10 cellular contexts compared by ENCODE assay signal in the genomic region with DNA sequence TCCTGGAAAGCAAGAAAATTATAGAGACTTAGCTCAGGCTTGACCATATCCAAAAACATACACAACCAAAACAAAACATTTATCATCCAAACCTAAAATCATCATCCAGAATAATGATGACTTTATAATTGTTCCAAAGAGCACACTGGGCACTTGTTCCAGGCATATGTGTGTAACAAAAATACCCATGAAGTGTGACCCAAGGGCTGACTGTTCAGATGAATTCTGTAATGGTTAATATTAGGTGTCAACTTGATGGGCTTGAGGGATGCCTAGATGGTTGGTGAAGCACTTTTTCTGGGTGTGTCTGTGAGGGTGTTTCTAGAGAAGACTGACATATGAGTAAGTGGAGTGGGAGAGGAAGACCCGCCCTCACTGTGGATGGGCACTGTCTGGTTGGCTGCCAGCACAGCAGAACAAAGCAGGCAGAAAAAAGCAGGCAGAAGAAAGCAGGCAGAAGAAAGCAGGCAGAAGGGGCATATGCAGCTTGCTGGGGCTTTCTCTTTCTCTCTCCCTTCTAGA. TPM values are rescaled to one million over a fixed set of nuclear protein-coding genes. Genes with fewer than 3 reads are reported as not detected.
DNase-seq lines count a peak whose midpoint lies in the region; ATAC-seq and TF ChIP-seq lines count a peak whose summit lies in the region.
"Had no signal": no experiment of that assay in that cellular context is flagged by ENCODE, and none has a peak within 500 bp of the region (broad histone marks: within the 10 kb centered on the region; RNA-seq: fewer than 3 reads in every experiment).

No MANE protein-coding gene starts in this region.

- TF ChIP-seq CTCF in mucosa of descending colon (IDR thresholded peaks at IDR 0.05) (no peak), esophagus squamous epithelium (IDR thresholded peaks at IDR 0.05) (no peak)

- peaks cover 2% of the 10 kb centered on the region for H3K4me1 Mint-ChIP-seq in activated T-cell treated with anti-CD3 and anti-CD28 coated beads, Interleukin-2, amount 50 U/mL, for 4 hours (ENCODE audit: low read depth)
- H3K4me1 Mint-ChIP-seq: memory B cell had no signal

- no peaks in the 10 kb centered on the region for H3K27me3 ChIP-seq in esophagus squamous epithelium

- peak; percentile 79 to 93 for ATAC-seq in activated T-cell treated with anti-CD3 and anti-CD28 coated beads, Interleukin-2, amount 50 U/mL, for 4 hours
- ATAC-seq in mucosa of descending colon (peak; percentile 21), HG02798 (IDR thresholded peaks at IDR 0.05; ENCODE audit: poor library complexity, unreplicated experiment) (no peak), HG02885 (IDR thresholded peaks at IDR 0.05; ENCODE audit: poor library complexity, unreplicated experiment) (no peak)

- H3K4me3 ChIP-seq in mucosa of descending colon (no peak overlapping the region), esophagus squamous epithelium (no peak overlapping the region)

- intact Hi-C loops in mucosa of descending colon (cut with DNase I, micrococcal nuclease) = no loop called here
- intact Hi-C loops in esophagus squamous epithelium (cut with DNase I) = no loop called here

- H3K9me3 ChIP-seq in mucosa of descending colon (no peaks in the 10 kb centered on the region), esophagus squamous epithelium (no peaks in the 10 kb centered on the region)

- no peaks in the 10 kb centered on the region for H3K36me3 Mint-ChIP-seq in activated T-cell treated with anti-CD3 and anti-CD28 coated beads, Interleukin-2, amount 50 U/mL, for 4 hours (ENCODE audit: insufficient read depth)
- H3K36me3 Mint-ChIP-seq: memory B cell had no signal

- H3K27ac ChIP-seq in esophagus squamous epithelium = peak overlapping the region in 2 of 4 donors; percentile 49 to 71

- H3K4me3 Mint-ChIP-seq in activated T-cell treated with anti-CD3 and anti-CD28 coated beads, Interleukin-2, amount 50 U/mL, for 4 hours = no peak overlapping the region
- H3K4me3 Mint-ChIP-seq: memory B cell had no signal

- H3K4me1 ChIP-seq in mucosa of descending colon (ENCODE audit: low read depth) (no peaks in the 10 kb centered on the region), esophagus squamous epithelium (peaks cover 10 to 47% (median 10%) of the 10 kb centered on the region in 3 donors)

- 20 to 24% methylated on average over 1 of the region's 1 CpG for WGBS in esophagus squamous epithelium, 2 donors

- peaks cover 9% of the 10 kb centered on the region for H3K27me3 Mint-ChIP-seq in activated T-cell treated with anti-CD3 and anti-CD28 coated beads, Interleukin-2, amount 50 U/mL, for 4 hours (ENCODE audit: low read depth)

- peak; percentile 55 for DNase-seq in DMS153 (lab: John Stamatoyannopoulos, UW)
- DNase-seq in NCI-H1092 treated with DMSO at 0.1 percent for 48 hours (lab: John Stamatoyannopoulos, UW) = peak; percentile 78
- DNase-seq in activated T-cell treated with anti-CD3 and anti-CD28 coated beads, Interleukin-2, amount 50 U/mL, for 4 hours = no peak
- no peak for DNase-seq in mucosa of descending colon
- DNase-seq in cerebellum (ENCODE audit: low spot score) = no peak
- no peak for DNase-seq in esophagus squamous epithelium (lab: John Stamatoyannopoulos, UW)

- H3K9me3 Mint-ChIP-seq in activated T-cell treated with anti-CD3 and anti-CD28 coated beads, Interleukin-2, amount 50 U/mL, for 4 hours = no peaks in the 10 kb centered on the region
- H3K9me3 Mint-ChIP-seq: memory B cell had no signal

- no peak for TF ChIP-seq POLR2A in esophagus squamous epithelium (IDR thresholded peaks at IDR 0.05)

- H3K36me3 ChIP-seq in mucosa of descending colon (ENCODE audit: low read depth) (no peaks in the 10 kb centered on the region), esophagus squamous epithelium (no peaks in the 10 kb centered on the region)

RNA-seq across cellular contexts. Expression of a gene that starts 43.1 kb away (rescaled TPM):
- 100 to 1,000 TPM; 353 to 393 (median 374) TPM for total RNA-seq in activated T-cell treated with anti-CD3 and anti-CD28 coated beads, Interleukin-2, amount 50 U/mL, for 4 hours
- 1 to 10 TPM; 4.1 to 7.7 (median 5.4) TPM for total RNA-seq in mucosa of descending colon
- total RNA-seq in cerebellum = not detected
- 10 to 100 TPM in 1 of 4 donors, 1 to 10 TPM in 3; 2.1 to 14.7 (median 5.1) TPM for total RNA-seq in esophagus squamous epithelium
- total RNA-seq: M059J had no signal

RNA-seq across cellular contexts. Expression of a gene that starts 43.6 kb away (rescaled TPM):
- 1 to 10 TPM; 4.0 to 7.6 (median 4.8) TPM for total RNA-seq in activated T-cell treated with anti-CD3 and anti-CD28 coated beads, Interleukin-2, amount 50 U/mL, for 4 hours
- total RNA-seq in mucosa of descending colon (10 to 100 TPM; 20.9 to 35.4 (median 27.4) TPM), cerebellum (75.4 TPM), esophagus squamous epithelium (10 to 100 TPM; 42.2 to 60.0 (median 55.4) TPM)

Comparison
In these comparisons a context has a peak if more than half of its experiments do, and no peak if none do; other contexts are left out.
1. DNase-seq: peak in DMS153 (single experiment) and NCI-H1092 treated with DMSO at 0.1 percent for 48 hours (single experiment); none in activated T-cell treated with anti-CD3 and anti-CD28 coated beads, Interleukin-2, amount 50 U/mL, for 4 hours (single experiment), mucosa of descending colon (0 of 3), cerebellum (single experiment) and esophagus squamous epithelium (single experiment).
2. ATAC-seq: peak in activated T-cell treated with anti-CD3 and anti-CD28 coated beads, Interleukin-2, amount 50 U/mL, for 4 hours (2 of 2) and mucosa of descending colon (single experiment); none in HG02798 (single experiment) and HG02885 (single experiment).
3. RNA of a gene that starts 43.1 kb away (total RNA-seq): 353 to 393 TPM in activated T-cell treated with anti-CD3 and anti-CD28 coated beads, Interleukin-2, amount 50 U/mL, for 4 hours; 2.1 to 14.7 TPM in esophagus squamous epithelium, 4.1 to 7.7 TPM in mucosa of descending colon and not detected in cerebellum (single experiment); every median in the first group is over 10 times any median in the second.